In genomic region chr17:80658821-80659220, GRCh38 we compare ENCODE assay signal across 25 cellular contexts.
"Had no signal": no experiment of that assay in that cellular context is flagged by ENCODE, and none has a peak within 500 bp of the region (broad histone marks: within the 10 kb centered on the region; RNA-seq: fewer than 3 reads in every experiment).

No MANE protein-coding gene starts in this region.

- FAIRE-seq: TTC549 had no signal

- H3K9me3 ChIP-seq: adrenal gland, Peyer's patch had no signal

- DNase-seq: activated B cell treated with CpG ODN at 0.5 μM for 24 hours; activated CD4-positive, alpha-beta T cell treated with anti-CD3 and anti-CD28 coated beads, Interleukin-2, amount 50 U/mL, for 48 hours; activated gamma-delta T cell; activated naive CD4-positive, alpha-beta T cell treated with anti-CD3 and anti-CD28 coated beads for 36 hours; activated naive CD8-positive, alpha-beta T cell treated with anti-CD3 and anti-CD28 coated beads, Interleukin-2, amount 10 ng/mL, durations not matched to agents 7 days and 5 days; activated T-cell treated with anti-CD3 and anti-CD28 coated beads for 4 hours; activated T-cell treated with anti-CD3 and anti-CD28 coated beads, Interleukin-2, amount 50 U/mL, for 48 hours; adrenal gland; anterior cingulate cortex; caudate nucleus; NCI-H1105 treated with DMSO at 0.1 percent for 48 hours; NCI-H1436 treated with DMSO at 0.1 percent for 48 hours; NCI-H187; NCI-H2081; NCI-H510A treated with DMSO at 0.1 percent for 48 hours; Right ventricle myocardium superior; SW 1271; T1000 had no signal

- ATAC-seq: activated T-helper 17 cell treated with anti-CD3 and anti-CD28 coated beads, Interleukin-2, amount 50 U/mL, for 72 hours; SK-N-SH treated with all-trans-retinoic acid at 6 μM for 48 hours had no signal

- H3K4me3 Mint-ChIP-seq: activated B cell treated with CpG ODN at 0.5 μM for 24 hours; activated naive CD4-positive, alpha-beta T cell treated with anti-CD3 and anti-CD28 coated beads for 36 hours; activated naive CD8-positive, alpha-beta T cell treated with anti-CD3 and anti-CD28 coated beads, Interleukin-2, amount 10 ng/mL, durations not matched to agents 7 days and 5 days; activated T-helper 17 cell treated with anti-CD3 and anti-CD28 coated beads, Interleukin-2, amount 50 U/mL, for 72 hours had no signal

- H3K27me3 ChIP-seq: adrenal gland, Peyer's patch, SJSA1 had no signal

- H3K36me3 ChIP-seq: adrenal gland, Peyer's patch, SJSA1 had no signal

- H3K27ac ChIP-seq: adrenal gland, KMS-11, Peyer's patch, RWPE1, SJSA1 had no signal

- H3K4me3 ChIP-seq: adrenal gland, Peyer's patch, SJSA1 had no signal

- H3K4me1 ChIP-seq: SJSA1 had no signal

- H3K27me3 Mint-ChIP-seq: activated B cell treated with CpG ODN at 0.5 μM for 24 hours; activated T-helper 17 cell treated with anti-CD3 and anti-CD28 coated beads, Interleukin-2, amount 50 U/mL, for 72 hours had no signal

- H3K27ac Mint-ChIP-seq: activated B cell treated with CpG ODN at 0.5 μM for 24 hours; activated naive CD4-positive, alpha-beta T cell treated with anti-CD3 and anti-CD28 coated beads for 36 hours; activated naive CD8-positive, alpha-beta T cell treated with anti-CD3 and anti-CD28 coated beads, Interleukin-2, amount 10 ng/mL, durations not matched to agents 7 days and 5 days; activated T-helper 17 cell treated with anti-CD3 and anti-CD28 coated beads, Interleukin-2, amount 50 U/mL, for 72 hours had no signal

- H3K9me3 Mint-ChIP-seq: activated T-helper 17 cell treated with anti-CD3 and anti-CD28 coated beads, Interleukin-2, amount 50 U/mL, for 72 hours had no signal
